Comparison of ENCODE assay signal across 16 cellular contexts in the genomic region with DNA sequence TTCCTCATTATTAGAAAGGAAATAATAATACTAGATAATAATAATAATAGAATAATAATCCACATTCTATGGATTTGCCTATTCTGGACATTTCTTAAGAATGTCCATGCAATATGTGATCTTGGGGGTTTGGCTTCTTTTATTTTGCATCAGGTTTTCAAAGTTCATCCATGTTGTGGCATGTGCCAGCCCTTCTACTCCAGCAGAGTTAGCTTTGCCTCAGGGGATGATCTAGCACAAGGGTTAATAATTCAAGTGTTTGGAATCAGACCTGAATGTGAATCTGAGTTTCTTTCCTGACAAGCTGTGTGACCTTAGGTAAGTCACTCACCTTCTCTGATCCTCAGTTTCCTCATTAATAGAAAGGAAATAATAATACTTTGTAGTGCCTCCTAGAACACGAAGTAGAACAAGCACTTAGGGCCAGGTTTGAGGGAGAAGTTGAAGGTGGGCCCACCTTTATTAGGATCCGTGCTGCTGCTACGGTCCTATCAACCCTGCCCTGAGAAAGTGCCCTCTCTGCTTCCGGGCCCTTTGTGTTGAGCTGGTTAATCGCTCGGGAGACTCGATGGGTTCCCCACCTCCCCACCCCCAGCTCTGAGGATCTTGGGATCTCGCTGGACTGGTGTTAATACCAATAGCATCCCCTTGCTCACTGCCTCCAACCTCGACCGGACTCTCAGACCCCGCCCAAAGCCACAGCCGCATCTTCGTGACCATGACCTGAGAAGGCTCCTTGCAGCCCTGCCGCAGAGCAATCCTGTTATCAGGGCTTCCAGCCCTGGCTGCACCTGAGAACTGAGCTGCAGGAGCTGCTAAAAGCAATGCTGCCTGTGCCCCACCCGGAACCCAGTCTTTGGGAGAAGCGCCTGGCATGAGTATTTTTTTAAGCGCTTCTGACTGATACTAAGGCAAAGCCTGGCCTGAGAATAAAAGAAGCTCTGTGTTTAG.
"Had no signal": no experiment of that assay in that cellular context is flagged by ENCODE, and none has a peak within 500 bp of the region (broad histone marks: within the 10 kb centered on the region; RNA-seq: fewer than 3 reads in every experiment).

No MANE protein-coding gene starts in this region.

- H3K36me3 ChIP-seq: esophagus squamous epithelium, suprapubic skin, upper lobe of right lung had no signal

- ATAC-seq: activated CD8-positive, alpha-beta memory T cell treated with anti-CD3 and anti-CD28 coated beads, Interleukin-2, amount 10 ng/mL, durations not matched to agents 7 days and 5 days; stimulated activated naive CD8-positive, alpha-beta T cell treated with anti-CD3 and anti-CD28 coated beads, Interleukin-15, Interleukin-2, amounts not matched to agents 100 U/mL and 50 U/mL, for 24 hours; upper lobe of right lung had no signal

- H3K9me3 ChIP-seq: esophagus squamous epithelium, suprapubic skin, upper lobe of right lung had no signal

- H3K27me3 ChIP-seq: dorsolateral prefrontal cortex had no signal

- DNase-seq: activated CD4-positive, alpha-beta T cell treated with anti-CD3 and anti-CD28 coated beads for 1 hour; activated CD4-positive, alpha-beta T cell treated with anti-CD3 and anti-CD28 coated beads, Interleukin-2, amount 50 U/mL, for 48 hours; activated CD8-positive, alpha-beta memory T cell treated with anti-CD3 and anti-CD28 coated beads, Interleukin-2, amount 10 ng/mL, durations not matched to agents 7 days and 5 days; activated gamma-delta T cell; activated T-cell treated with anti-CD3 and anti-CD28 coated beads, Interleukin-2, amount 50 U/mL, for 48 hours; aorta; dorsolateral prefrontal cortex; esophagus squamous epithelium; foreskin fibroblast; naive thymus-derived CD8-positive, alpha-beta T cell; stimulated activated CD4-positive, alpha-beta T cell treated with anti-CD3 and anti-CD28 coated beads, Interleukin-4, amount 100 ng/mL, for 1 hour; stimulated activated CD8-positive, alpha-beta memory T cell treated with anti-CD3 and anti-CD28 coated beads, Interleukin-4, amount 100 ng/mL, for 48 hours; stimulated activated naive CD8-positive, alpha-beta T cell treated with anti-CD3 and anti-CD28 coated beads, Interleukin-15, Interleukin-2, amounts not matched to agents 100 U/mL and 50 U/mL, for 24 hours; upper lobe of right lung had no signal

- FAIRE-seq: bronchial epithelial cell had no signal

- H3K4me3 ChIP-seq: dorsolateral prefrontal cortex, esophagus squamous epithelium, suprapubic skin, upper lobe of right lung had no signal

- H3K27ac ChIP-seq: dorsolateral prefrontal cortex, esophagus squamous epithelium, suprapubic skin, upper lobe of right lung had no signal

- H3K4me1 ChIP-seq: suprapubic skin, upper lobe of right lung had no signal
